In genomic region chr4:1345905-1346780, GRCh38 we compare ENCODE assay signal across 8 cellular contexts. TPM values are rescaled to one million over a fixed set of nuclear protein-coding genes. Genes with fewer than 3 reads are reported as not detected.
DNase-seq lines count a peak whose midpoint lies in the region; ATAC-seq and TF ChIP-seq lines count a peak whose summit lies in the region.

No MANE protein-coding gene starts in this region.

- BruUV-seq in MCF 10A (replicated peaks; lab: Mats Ljungman, UMichigan): TSS peak; percentile 18

- ATAC-seq in GM19395 (IDR thresholded peaks at IDR 0.05; ENCODE audit: unreplicated experiment): peak; percentile 30

- peak overlapping the region; percentile 89 for H3K4me3 Mint-ChIP-seq in MCF 10A (ENCODE audit: unreplicated experiment)

- peak; percentile 25 for TF ChIP-seq CTCF in MCF 10A (IDR thresholded peaks at IDR 0.05; ENCODE audit: unreplicated experiment)

- H3K4me1 Mint-ChIP-seq in MCF 10A (ENCODE audit: insufficient read depth, unreplicated experiment): peaks cover 27% of the 10 kb centered on the region

- H3K9me3 Mint-ChIP-seq in MCF 10A (ENCODE audit: unreplicated experiment): no peaks in the 10 kb centered on the region

- intact Hi-C loops in MCF 10A (cut with micrococcal nuclease): loop anchor here (1.0 to 10.0 kb wide), 6 partner anchors 44 to 379 kb away; partner anchors contain the start of genes CTBP1, TACC3 and TMEM129

- H3K27ac Mint-ChIP-seq in MCF 10A (ENCODE audit: low read depth, unreplicated experiment): peak overlapping the region; percentile 83

- DNase-seq in DMS 273 treated with DMSO at 0.1 percent for 48 hours (lab: John Stamatoyannopoulos, UW): peak; percentile 8
- peak; percentile 45 for DNase-seq in HT1080 (ENCODE audit: low read depth)
- peak; percentile 32 for DNase-seq in T-helper 22 cell (ENCODE audit: low read depth)
- DNase-seq in MCF 10A (ENCODE audit: unreplicated experiment): peak; percentile 47
- DNase-seq in iris pigment epithelial cell (ENCODE audit: low read depth): peak; percentile 58
- DNase-seq in stimulated activated CD4-positive, alpha-beta T cell treated with anti-CD3 and anti-CD28 coated beads, Interleukin-12 subunit alpha, Interleukin-12 subunit beta, amount 100 ng/mL, for 4 hours: peak; percentile 44
- no peak for DNase-seq in occipital lobe (lab: John Stamatoyannopoulos, UW)

- H3K36me3 Mint-ChIP-seq in MCF 10A (ENCODE audit: insufficient read depth, unreplicated experiment): peaks cover 22% of the 10 kb centered on the region

- H3K27me3 Mint-ChIP-seq in MCF 10A (ENCODE audit: insufficient read depth, unreplicated experiment): no peaks in the 10 kb centered on the region

- CTCF ChIA-PET in MCF 10A (lab: Yijun Ruan, JAX): interaction anchor here (0.5 to 2.6 kb wide), 10 partner anchors 10 to 609 kb away, joined by 3 to 12 read pairs (median 4); partner anchors contain the start of gene MAEA

- POLR2A ChIA-PET in MCF 10A (lab: Yijun Ruan, JAX): interaction anchor here (0.7 to 4.7 kb wide), 22 partner anchors 16 to 442 kb away, joined by 3 to 112 read pairs (median 4); partner anchors contain the start of genes CTBP1, MAEA and SLBP

RNA-seq across cellular contexts. Expression of gene UVSSA, which starts 0.9 kb away (rescaled TPM):
- total RNA-seq in HT1080 (2014; rRNA removed; shearing (Covaris generic)): 4.6 and 7.1 TPM in 2 replicates
- polyA plus RNA-seq in HT1080 (2015; cell fraction: cytosol; rRNA removed): 5.0 and 5.8 TPM in 2 replicates
- 46.5 and 48.7 TPM in 2 replicates for polyA plus RNA-seq in HT1080 (2015; cell fraction: nucleus; rRNA removed)
- total RNA-seq in MCF 10A (2022): 41.1 and 43.6 TPM in 2 replicates
- 9.5 TPM for total RNA-seq in occipital lobe

RNA-seq across cellular contexts. Expression of gene MAEA, which starts 56.5 kb away (rescaled TPM):
- total RNA-seq in HT1080 (2014; rRNA removed; shearing (Covaris generic)): 97.3 and 124 TPM in 2 replicates
- 82.7 and 86.9 TPM in 2 replicates for polyA plus RNA-seq in HT1080 (2015; cell fraction: cytosol; rRNA removed)
- polyA plus RNA-seq in HT1080 (2015; cell fraction: nucleus; rRNA removed): 117 and 120 TPM in 2 replicates
- total RNA-seq in MCF 10A (2022) (78.8 and 89.6 TPM in 2 replicates), occipital lobe (27.9 TPM)
